ENCODE assay signal across 8 cellular contexts in the genomic region with DNA sequence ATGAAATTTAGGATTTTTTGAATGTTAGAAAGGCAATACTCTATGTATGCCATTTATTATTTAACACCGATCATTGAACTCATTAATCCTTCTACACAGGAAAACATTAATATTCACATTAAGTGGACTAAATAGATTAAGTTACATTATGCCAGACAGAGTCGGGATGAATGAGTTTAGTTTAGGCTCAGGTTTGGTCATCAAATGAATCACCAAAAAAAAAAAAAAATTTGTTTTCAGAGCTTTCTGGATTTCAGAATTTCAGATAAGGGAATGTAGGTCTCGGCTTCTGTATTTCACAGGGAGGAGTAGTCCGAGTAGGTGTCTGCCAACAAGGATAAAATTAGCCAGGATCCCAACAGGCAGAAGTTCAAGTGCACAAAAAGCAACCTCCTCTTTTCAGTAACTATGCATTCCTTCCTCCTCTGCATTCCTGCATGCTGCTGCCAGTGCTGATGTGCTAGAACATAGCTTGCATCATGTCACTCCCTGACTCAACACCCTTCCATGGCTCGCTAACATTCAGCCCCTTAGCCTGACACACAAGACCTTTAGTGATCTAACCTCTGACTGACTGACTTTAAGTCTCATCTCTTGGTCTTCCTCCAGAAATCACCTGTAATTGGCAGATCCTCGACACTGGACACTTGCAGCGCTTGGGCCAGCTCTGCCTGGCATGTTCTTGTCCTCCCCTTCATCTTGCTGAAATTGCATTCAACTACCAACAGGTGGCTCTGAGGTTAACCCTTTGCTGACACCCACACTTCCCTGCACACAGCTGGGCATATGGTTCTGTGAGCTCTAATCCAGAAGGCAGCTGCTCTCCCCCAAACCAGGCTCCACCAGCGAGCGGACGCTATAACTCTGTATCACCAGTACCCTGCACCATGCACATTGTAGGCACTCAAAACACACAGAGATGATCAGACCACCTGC.
DNase-seq lines count a peak whose midpoint lies in the region; ATAC-seq and TF ChIP-seq lines count a peak whose summit lies in the region.

No MANE protein-coding gene starts in this region.

- H3K79me2 ChIP-seq in PC-3 (ENCODE audit: low read length): no peaks in the 10 kb centered on the region

- BruUV-seq in PC-3 (replicated peaks; lab: Mats Ljungman, UMichigan): no TSS peak

- DNase-seq in BE2C: peak; percentile 59
- DNase-seq in PC-3: peak; percentile 31
- DNase-seq in foreskin fibroblast: peak; percentile 25 to 58
- peak; percentile 8 to 26 for DNase-seq in stimulated activated naive CD8-positive, alpha-beta T cell treated with anti-CD3 and anti-CD28 coated beads, Interleukin-15, amount 100 ng/mL, for 72 hours
- no peak for DNase-seq in ascending aorta (ENCODE audit: low spot score in 2 of 2)
- DNase-seq in OCI-M2 (lab: John Stamatoyannopoulos, UW; ENCODE audit: unreplicated experiment): no peak

- no peak overlapping the region for H3K27ac Mint-ChIP-seq in stimulated activated naive CD8-positive, alpha-beta T cell treated with anti-CD3 and anti-CD28 coated beads, Interleukin-15, amount 100 ng/mL, for 72 hours

- H4K20me1 ChIP-seq in PC-3 (ENCODE audit: low read length): no peaks in the 10 kb centered on the region

- POLR2A ChIA-PET in PC-3 (lab: Charles Lee; ENCODE audit: unreplicated experiment): no interaction called here

- peak; percentile 51 for ATAC-seq in GM19035 (IDR thresholded peaks at IDR 0.05; ENCODE audit: unreplicated experiment)
- no peak for ATAC-seq in PC-3
- peak; percentile 71 for ATAC-seq in stimulated activated naive CD8-positive, alpha-beta T cell treated with anti-CD3 and anti-CD28 coated beads, Interleukin-15, amount 100 ng/mL, for 72 hours
- no peak for ATAC-seq in GM21360 (IDR thresholded peaks at IDR 0.05; ENCODE audit: unreplicated experiment)

- H3K27ac ChIP-seq in PC-3 (ENCODE audit: low read length) (no peak overlapping the region), ascending aorta (no peak overlapping the region)

- H3F3A ChIP-seq in PC-3 (ENCODE audit: low read length, unreplicated experiment): no peaks in the 10 kb centered on the region

- H3K4me3 Mint-ChIP-seq in stimulated activated naive CD8-positive, alpha-beta T cell treated with anti-CD3 and anti-CD28 coated beads, Interleukin-15, amount 100 ng/mL, for 72 hours: no peak overlapping the region

- H3K27me3 ChIP-seq in BE2C: no peaks in the 10 kb centered on the region
- H3K27me3 ChIP-seq in PC-3 (ENCODE audit: low read length): peaks cover 54% of the 10 kb centered on the region
- no peaks in the 10 kb centered on the region for H3K27me3 ChIP-seq in ascending aorta

- peaks cover 13% of the 10 kb centered on the region for H3K4me1 Mint-ChIP-seq in stimulated activated naive CD8-positive, alpha-beta T cell treated with anti-CD3 and anti-CD28 coated beads, Interleukin-15, amount 100 ng/mL, for 72 hours

- TF ChIP-seq CTCF in BE2C (IDR thresholded peaks at IDR 0.05; ENCODE audit: low read depth, low read length) (peak; percentile 57), PC-3 (conservative IDR thresholded peaks at IDR 0.05; ENCODE audit: low read depth, low read length) (peak; percentile 62), foreskin fibroblast (IDR thresholded peaks at IDR 0.05; ENCODE audit: low read depth, low read length) (no peak), ascending aorta (IDR thresholded peaks at IDR 0.05) (no peak)

- intact Hi-C loops in PC-3 (cut with micrococcal nuclease): no loop called here
- intact Hi-C loops in ascending aorta (cut with DNase I): no loop called here

- H2AFZ ChIP-seq in PC-3 (ENCODE audit: low read length): no peak overlapping the region

- H3K4me3 ChIP-seq in BE2C (ENCODE audit: low read depth, low read length) (no peak overlapping the region), PC-3 (ENCODE audit: low read length) (no peak overlapping the region), foreskin fibroblast (ENCODE audit: low read depth in 1 of 2, low read length in 2 of 2) (no peak overlapping the region), ascending aorta (no peak overlapping the region)

- H3K9ac ChIP-seq in PC-3 (ENCODE audit: low read length): no peak overlapping the region

- H3K36me3 ChIP-seq in BE2C (no peaks in the 10 kb centered on the region), PC-3 (ENCODE audit: low read depth, low read length) (no peaks in the 10 kb centered on the region), ascending aorta (no peaks in the 10 kb centered on the region)

- H3K9me3 ChIP-seq in BE2C: no peaks in the 10 kb centered on the region
- no peaks in the 10 kb centered on the region for H3K9me3 ChIP-seq in PC-3 (ENCODE audit: low read length)
- no peaks in the 10 kb centered on the region for H3K9me3 ChIP-seq in ascending aorta

- H3K9me2 ChIP-seq in PC-3 (replicated peaks; ENCODE audit: low read length): no peaks in the 10 kb centered on the region

- H3K4me1 ChIP-seq in BE2C (peaks cover 5% of the 10 kb centered on the region; the same call in 1 of the 2 replicates), PC-3 (ENCODE audit: insufficient read depth, low read length) (no peaks in the 10 kb centered on the region), ascending aorta (no peaks in the 10 kb centered on the region)

- H3K27me3 Mint-ChIP-seq in stimulated activated naive CD8-positive, alpha-beta T cell treated with anti-CD3 and anti-CD28 coated beads, Interleukin-15, amount 100 ng/mL, for 72 hours: no peaks in the 10 kb centered on the region

- CTCF ChIA-PET in PC-3 (lab: Charles Lee): no interaction called here

- H3K9me3 Mint-ChIP-seq in stimulated activated naive CD8-positive, alpha-beta T cell treated with anti-CD3 and anti-CD28 coated beads, Interleukin-15, amount 100 ng/mL, for 72 hours: peaks cover 0 to 6% of the 10 kb centered on the region in 2 donors

- H3K4me2 ChIP-seq in PC-3 (ENCODE audit: low read length): no peak overlapping the region

Comparison
In these comparisons a context has a peak if more than half of its experiments do, and no peak if none do; other contexts are left out.
1. DNase-seq: peak in BE2C (single experiment), PC-3 (single experiment), foreskin fibroblast (2 of 2) and stimulated activated naive CD8-positive, alpha-beta T cell treated with anti-CD3 and anti-CD28 coated beads, Interleukin-15, amount 100 ng/mL, for 72 hours (2 of 2); none in ascending aorta (0 of 2) and OCI-M2 (single experiment).
2. CTCF ChIP-seq: peak in BE2C (single experiment) and PC-3 (single experiment); none in foreskin fibroblast (single experiment) and ascending aorta (0 of 3).
3. ATAC-seq: peak in GM19035 (single experiment) and stimulated activated naive CD8-positive, alpha-beta T cell treated with anti-CD3 and anti-CD28 coated beads, Interleukin-15, amount 100 ng/mL, for 72 hours (single experiment); none in PC-3 (single experiment) and GM21360 (single experiment).